ENCODE assay signal across 8 cellular contexts in genomic region chrX:72131317-72132294, GRCh38. TPM values are rescaled to one million over a fixed set of nuclear protein-coding genes. Genes with fewer than 3 reads are reported as not detected.
DNase-seq lines count a peak whose midpoint lies in the region; ATAC-seq and TF ChIP-seq lines count a peak whose summit lies in the region.

Gene RTL5 (minus strand): TSS chrX:72131915.

- TF ChIP-seq EP300 in SK-N-SH (IDR thresholded peaks at IDR 0.05; ENCODE audit: borderline replicate concordance in 1 of 2, low read depth in 1 of 2, low read length in 1 of 2) = peak in 1 of 2 experiments; percentile 27; a peak in 1 of 4 replicates
- no peak for TF ChIP-seq EP300 in ovary (IDR thresholded peaks at IDR 0.05)
- TF ChIP-seq EP300 in tibial nerve (IDR thresholded peaks at IDR 0.05) = peak in 1 of 2 donors; percentile 68

- peak within 1 kb of the TSS; percentile 79 for H2AFZ ChIP-seq in SK-N-SH (ENCODE audit: low read depth)

- peak within 1 kb of the TSS; percentile 29 for H3K4me3 ChIP-seq in MG63
- H3K4me3 ChIP-seq in SK-N-SH (ENCODE audit: low read depth in 2 of 2, low read length in 1 of 2) = peak within 1 kb of the TSS; percentile 48 to 60
- H3K4me3 ChIP-seq in cardiac muscle cell = peak within 1 kb of the TSS; percentile 51
- H3K4me3 ChIP-seq in ovary = peak within 1 kb of the TSS; percentile 48
- peak within 1 kb of the TSS; percentile 43 to 60 (median 52) for H3K4me3 ChIP-seq in tibial nerve

- H3K4me1 ChIP-seq in SK-N-SH (ENCODE audit: control insufficient read depth in 1 of 2, insufficient read depth in 2 of 2, low read depth in 1 of 2, low read length in 1 of 2) = peaks cover 4 to 47% of the 10 kb centered on the region in 2 experiments; a peak in 2 of 4 replicates
- H3K4me1 ChIP-seq in cardiac muscle cell (ENCODE audit: low read depth) = peaks cover 11% of the 10 kb centered on the region
- no peaks in the 10 kb centered on the region for H3K4me1 ChIP-seq in ovary (ENCODE audit: insufficient read depth)
- H3K4me1 ChIP-seq in tibial nerve = peaks cover 0 to 31% (median 0%) of the 10 kb centered on the region in 4 donors

- H4K20me1 ChIP-seq in SK-N-SH (ENCODE audit: insufficient read depth) = no peaks in the 10 kb centered on the region

- TF ChIP-seq CTCF in SK-N-SH (IDR thresholded peaks at IDR 0.05) (no peak), cardiac muscle cell (IDR thresholded peaks at IDR 0.05; ENCODE audit: low read depth, low read length) (no peak), ovary (IDR thresholded peaks at IDR 0.05) (peak in 1 of 3 donors; percentile 10), tibial nerve (IDR thresholded peaks at IDR 0.05) (peak in 1 of 5 experiments; percentile 18)

- peak; percentile 37 for TF ChIP-seq RAD21 in SK-N-SH (IDR thresholded peaks at IDR 0.05; ENCODE audit: low read length)

- intact Hi-C loops in ovary (cut with DNase I) = no loop called here

- no peaks in the 10 kb centered on the region for H3K9me2 ChIP-seq in SK-N-SH

- H3K36me3 ChIP-seq in MG63 (no peaks in the 10 kb centered on the region), SK-N-SH (replicated peaks in 1 of 2; ENCODE audit: control insufficient read depth in 1 of 2, insufficient read depth in 2 of 2, low read length in 1 of 2) (no peaks in the 10 kb centered on the region), cardiac muscle cell (no peaks in the 10 kb centered on the region), ovary (no peaks in the 10 kb centered on the region), tibial nerve (no peaks in the 10 kb centered on the region)

- H3K27me3 ChIP-seq in MG63 (no peaks in the 10 kb centered on the region), SK-N-SH (ENCODE audit: insufficient read depth) (peaks cover 19% of the 10 kb centered on the region), cardiac muscle cell (no peaks in the 10 kb centered on the region), ovary (no peaks in the 10 kb centered on the region), tibial nerve (peaks cover 0 to 5% of the 10 kb centered on the region in 2 donors)

- 7% methylated on average over 53 of the region's 106 CpGs for whole genome bisulfite sequencing in SK-N-SH (ENCODE audit: low lambda C conversion rate)
- 20 to 31% (median 28%) methylated on average over 57 to 106 of the region's 106 CpGs for WGBS in ovary, 3 donors
- WGBS in tibial nerve, 2 donors = 36% methylated on average over 92 of the region's 106 CpGs; no CpG with 5 or more reads in 1 of the 2 donors

- no peaks in the 10 kb centered on the region for H3F3A ChIP-seq in SK-N-SH (replicated peaks; ENCODE audit: insufficient read depth)

- DNase-seq in CD1c-positive myeloid dendritic cell (ENCODE audit: extremely low spot score) = peak; percentile 84
- DNase-seq in MG63 = peak; percentile 71
- DNase-seq in SK-N-SH = peak; percentile 94
- peak; percentile 78 for DNase-seq in amniotic epithelial cell (ENCODE audit: low read depth)
- peak; percentile 91 to 92 for DNase-seq in cardiac muscle cell (ENCODE audit: low read depth in 1 of 2, low spot score in 1 of 2)
- DNase-seq in ovary = peak; percentile 81 to 91 (median 86)
- DNase-seq in tibial nerve (ENCODE audit: low spot score in 2 of 2) = peak; percentile 69 to 71

- ATAC-seq in GM21381 (IDR thresholded peaks at IDR 0.05; ENCODE audit: unreplicated experiment) = peak; percentile 66

- CTCF ChIA-PET in SK-N-SH (lab: Yijun Ruan, JAX) = interaction anchor here (0.7 to 15.8 kb wide), 12 partner anchors 12 to 353 kb away, joined by 3 to 257 read pairs (median 4); partner anchors contain the start of gene PIN4

- peak within 1 kb of the TSS; percentile 77 for H3K4me2 ChIP-seq in SK-N-SH

- H3K9me3 ChIP-seq in MG63 (no peaks in the 10 kb centered on the region), SK-N-SH (no peaks in the 10 kb centered on the region), cardiac muscle cell (ENCODE audit: low read depth) (no peaks in the 10 kb centered on the region), ovary (no peaks in the 10 kb centered on the region), tibial nerve (no peaks in the 10 kb centered on the region)

- POLR2A ChIA-PET in SK-N-SH (lab: Yijun Ruan, JAX) = interaction anchor here (0.7 to 2.4 kb wide), 14 partner anchors 9 to 145 kb away, joined by 3 to 22 read pairs (median 5); partner anchors contain the start of genes PIN4 and RPS4X

- H3K27ac ChIP-seq in SK-N-SH (ENCODE audit: low read depth in 2 of 2, low read length in 1 of 2) (peak within 1 kb of the TSS in 1 of 2 experiments; percentile 79; a peak in 2 of 4 replicates), cardiac muscle cell (peak within 1 kb of the TSS; percentile 82), ovary (peak within 1 kb of the TSS in 1 of 2 donors; percentile 48), tibial nerve (peak within 1 kb of the TSS; percentile 64 to 88 (median 76))

- TF ChIP-seq POLR2A in ovary (IDR thresholded peaks at IDR 0.05) (peak; percentile 33), tibial nerve (IDR thresholded peaks at IDR 0.05) (peak in 1 of 2 donors; percentile 39)

- H3K9ac ChIP-seq in SK-N-SH = peak within 1 kb of the TSS; percentile 54; the same call in 1 of the 2 replicates

- no peaks in the 10 kb centered on the region for H3K79me2 ChIP-seq in SK-N-SH (ENCODE audit: insufficient read depth)

TF ChIP-seq in SK-N-SH, 30 proteins besides CTCF, POLR2A, EP300 and RAD21:
- TF ChIP-seq NFIC (IDR thresholded peaks at IDR 0.05; ENCODE audit: borderline replicate concordance) (no peak), CHD2 (IDR thresholded peaks at IDR 0.05; ENCODE audit: low read length, partially characterized antibody) (peak; percentile 31), RCOR1 (IDR thresholded peaks at IDR 0.05; ENCODE audit: low read length) (peak; percentile 53; the same call in 1 of the 2 replicates), RFX5 (IDR thresholded peaks at IDR 0.05; ENCODE audit: low read length) (peak; percentile 49; the same call in 1 of the 2 replicates), SMC3 (IDR thresholded peaks at IDR 0.05; ENCODE audit: low read depth, low read length) (peak; percentile 18; the same call in 1 of the 2 replicates), NRF1 (IDR thresholded peaks at IDR 0.05; ENCODE audit: low read depth, low read length) (peak; percentile 49), MXI1 (IDR thresholded peaks at IDR 0.05; ENCODE audit: low read depth, low read length) (peak; percentile 91), TAF1 (IDR thresholded peaks at IDR 0.05; ENCODE audit: borderline replicate concordance, low read depth, low read length) (peak; percentile 23; the same call in 1 of the 2 replicates)
- TF ChIP-seq, protein P1, sequence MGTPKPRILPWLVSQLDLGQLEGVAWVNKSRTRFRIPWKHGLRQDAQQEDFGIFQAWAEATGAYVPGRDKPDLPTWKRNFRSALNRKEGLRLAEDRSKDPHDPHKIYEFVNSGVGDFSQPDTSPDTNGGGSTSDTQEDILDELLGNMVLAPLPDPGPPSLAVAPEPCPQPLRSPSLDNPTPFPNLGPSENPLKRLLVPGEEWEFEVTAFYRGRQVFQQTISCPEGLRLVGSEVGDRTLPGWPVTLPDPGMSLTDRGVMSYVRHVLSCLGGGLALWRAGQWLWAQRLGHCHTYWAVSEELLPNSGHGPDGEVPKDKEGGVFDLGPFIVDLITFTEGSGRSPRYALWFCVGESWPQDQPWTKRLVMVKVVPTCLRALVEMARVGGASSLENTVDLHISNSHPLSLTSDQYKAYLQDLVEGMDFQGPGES (IDR thresholded peaks at IDR 0.05; ENCODE audit: low read depth, low read length) = no peak

RNA-seq across cellular contexts. Expression of gene RTL5, which starts in this region (rescaled TPM):
- total RNA-seq in MG63 (2014; rRNA removed; shearing (Covaris generic); ENCODE audit: low replicate concordance) = 0.03 TPM in 1 of 2 replicates, not detected in the other
- polyA plus RNA-seq in SK-N-SH (2012; rRNA removed) (1.5 and 1.8 TPM in 2 replicates), cardiac muscle cell (8.3 and 10.4 TPM in 2 replicates), ovary (10 to 100 TPM in 1 of 2 donors, 1 to 10 TPM in 1; 6.4 to 16.2 TPM)
- 1.8 and 2.6 TPM in 2 replicates for polyA plus RNA-seq in SK-N-SH (2012; cell fraction: cytosol; rRNA removed)
- polyA plus RNA-seq in SK-N-SH (2012; cell fraction: nucleus; rRNA removed) = 5.9 and 6.6 TPM in 2 replicates
- total RNA-seq in cardiac muscle cell (9.0 and 11.6 TPM in 2 replicates), ovary (10 to 100 TPM in 5 of 7 donors, 1 to 10 TPM in 2; 3.6 to 17.6 (median 14.4) TPM), tibial nerve (10 to 100 TPM in 1 of 4 donors, 1 to 10 TPM in 3; 6.5 to 14.7 (median 7.8) TPM)

Comparison
In these comparisons a context has a peak if more than half of its experiments do, and no peak if none do; other contexts are left out.
1. Peak in DNase-seq and H3K4me3 ChIP-seq in MG63; RNA of the gene not detected or under 1 TPM.